ENCODE assay signal across 11 cellular contexts in the genomic region with DNA sequence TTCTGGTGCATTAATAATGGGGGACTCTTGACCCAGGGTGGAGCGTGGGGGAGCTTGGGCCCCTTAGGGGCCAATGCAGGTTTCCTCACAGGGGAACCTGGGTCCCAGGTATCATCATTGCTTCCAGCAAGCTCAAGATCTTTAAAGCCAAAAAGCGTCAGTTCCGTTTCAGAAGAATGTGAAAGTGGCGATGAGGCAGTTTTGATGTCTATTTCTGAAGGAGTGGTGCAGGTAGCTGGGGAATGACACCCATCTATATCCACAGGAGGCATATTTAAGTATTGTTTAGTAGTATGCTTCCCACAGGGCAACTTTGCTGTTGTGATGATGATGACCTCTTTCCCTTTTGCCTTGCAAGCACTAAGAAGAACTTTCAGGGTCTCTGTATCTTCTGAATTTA. TPM values are rescaled to one million over a fixed set of nuclear protein-coding genes. Genes with fewer than 3 reads are reported as not detected.
"Had no signal": no experiment of that assay in that cellular context is flagged by ENCODE, and none has a peak within 500 bp of the region (broad histone marks: within the 10 kb centered on the region; RNA-seq: fewer than 3 reads in every experiment).

No MANE protein-coding gene starts in this region.

- H3K9me3 ChIP-seq: HAP-1 had no signal

- DNase-seq: GM23248, GOT3, H7, HFFc6 had no signal

- H3K4me3 ChIP-seq: GM23248, HAP-1 had no signal

- ATAC-seq: HCT116, HepG2 had no signal

- H3K27ac ChIP-seq: GM23248, HL-60 had no signal

- H2AFZ ChIP-seq: GM23248 had no signal

- H3K4me1 ChIP-seq: HAP-1 had no signal

- H3K36me3 ChIP-seq: HAP-1 had no signal

- H3K9ac ChIP-seq: GM23248 had no signal

- FAIRE-seq: HepG2 had no signal

RNA-seq across cellular contexts. Expression of gene ANKRD34B, which starts 10.8 kb away (rescaled TPM):
- total RNA-seq: GM23248, H4, HFFc6, HT1080 had no signal
- polyA plus RNA-seq: GM23248, IgD-negative memory B cell had no signal
